In genomic region chr1:229191066-229191674, GRCh38 we compare ENCODE assay signal across 1 cellular context.
TF ChIP-seq lines count a peak whose summit lies in the region.

No MANE protein-coding gene starts in this region.

TF ChIP-seq in HepG2, 621 proteins besides CTCF, POLR2A, EP300 and RAD21 (continued from another document):
- TF ChIP-seq, protein P1, sequence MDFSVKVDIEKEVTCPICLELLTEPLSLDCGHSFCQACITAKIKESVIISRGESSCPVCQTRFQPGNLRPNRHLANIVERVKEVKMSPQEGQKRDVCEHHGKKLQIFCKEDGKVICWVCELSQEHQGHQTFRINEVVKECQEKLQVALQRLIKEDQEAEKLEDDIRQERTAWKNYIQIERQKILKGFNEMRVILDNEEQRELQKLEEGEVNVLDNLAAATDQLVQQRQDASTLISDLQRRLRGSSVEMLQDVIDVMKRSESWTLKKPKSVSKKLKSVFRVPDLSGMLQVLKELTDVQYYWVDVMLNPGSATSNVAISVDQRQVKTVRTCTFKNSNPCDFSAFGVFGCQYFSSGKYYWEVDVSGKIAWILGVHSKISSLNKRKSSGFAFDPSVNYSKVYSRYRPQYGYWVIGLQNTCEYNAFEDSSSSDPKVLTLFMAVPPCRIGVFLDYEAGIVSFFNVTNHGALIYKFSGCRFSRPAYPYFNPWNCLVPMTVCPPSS (IDR thresholded peaks at IDR 0.05) = no peak
- TF ChIP-seq CHD2 (IDR thresholded peaks at IDR 0.05; ENCODE audit: low read depth, low read length) (no peak), RFXANK (CRISPR knock-in tag; IDR thresholded peaks at IDR 0.05) (no peak), ETV6 (CRISPR knock-in tag; conservative IDR thresholded peaks at IDR 0.05) (no peak), DPF2 (CRISPR knock-in tag; IDR thresholded peaks at IDR 0.05; ENCODE audit: borderline replicate concordance, low read depth) (no peak)
